22 cellular contexts compared by ENCODE assay signal in genomic region chr13:24135674-24136300, GRCh38. TPM values are rescaled to one million over a fixed set of nuclear protein-coding genes. Genes with fewer than 3 reads are reported as not detected.
DNase-seq lines count a peak whose midpoint lies in the region; ATAC-seq and TF ChIP-seq lines count a peak whose summit lies in the region.
"Had no signal": no experiment of that assay in that cellular context is flagged by ENCODE, and none has a peak within 500 bp of the region (broad histone marks: within the 10 kb centered on the region; RNA-seq: fewer than 3 reads in every experiment).

No MANE protein-coding gene starts in this region.

- H3K4me1 ChIP-seq in stomach = no peaks in the 10 kb centered on the region
- H3K4me1 ChIP-seq: left lung, suprapubic skin had no signal

- H3K36me3 Mint-ChIP-seq in HFFc6 (ENCODE audit: low read depth) = peaks cover 13% of the 10 kb centered on the region
- H3K36me3 Mint-ChIP-seq in activated CD4-positive, alpha-beta memory T cell treated with anti-CD3 and anti-CD28 coated beads for 36 hours = peaks cover 3% of the 10 kb centered on the region
- H3K36me3 Mint-ChIP-seq: CD4-positive, CD25-positive, alpha-beta regulatory T cell had no signal

- TF ChIP-seq POLR2A in stomach (IDR thresholded peaks at IDR 0.05) = no peak

- intact Hi-C loops in stomach (cut with DNase I; ENCODE audit: low total_unique reads) = no loop called here
- intact Hi-C loops in activated CD4-positive, alpha-beta memory T cell treated with anti-CD3 and anti-CD28 coated beads for 36 hours (cut with micrococcal nuclease) = no loop called here

- H3K27ac Mint-ChIP-seq in HFFc6 = peak overlapping the region; percentile 79
- no peak overlapping the region for H3K27ac Mint-ChIP-seq in activated CD4-positive, alpha-beta memory T cell treated with anti-CD3 and anti-CD28 coated beads for 36 hours
- H3K27ac Mint-ChIP-seq: CD4-positive, CD25-positive, alpha-beta regulatory T cell; dendritic cell treated with granulocyte-macrophage colony-stimulating factor and Interleukin-4, amounts not matched to agents 40 ng/mL and 50 ng/mL, for 4 days; T-helper 17 cell had no signal

- H3K27me3 ChIP-seq in AG04450 (ENCODE audit: control insufficient read depth, insufficient read depth, low read length) = no peaks in the 10 kb centered on the region
- H3K27me3 ChIP-seq in stomach = no peaks in the 10 kb centered on the region
- H3K27me3 ChIP-seq: left lung, suprapubic skin had no signal

- H3K36me3 ChIP-seq in stomach = no peaks in the 10 kb centered on the region
- H3K36me3 ChIP-seq: left lung, suprapubic skin had no signal

- no peak for TF ChIP-seq EP300 in stomach (IDR thresholded peaks at IDR 0.05)

- H3K27ac ChIP-seq in AG04450 (ENCODE audit: low read depth, low read length) (peak overlapping the region; percentile 21), stomach (no peak overlapping the region)
- H3K27ac ChIP-seq: left lung, suprapubic skin had no signal

- peaks cover 6% of the 10 kb centered on the region for H3K9me3 ChIP-seq in AG04450 (ENCODE audit: control insufficient read depth, insufficient read depth, low read length)
- peaks cover 0 to 12% (median 4%) of the 10 kb centered on the region in 4 donors for H3K9me3 ChIP-seq in stomach
- H3K9me3 ChIP-seq: suprapubic skin had no signal

- POLR2A ChIA-PET in AG04450 (lab: Yijun Ruan, JAX) = interaction anchor here (0.6 to 0.7 kb wide), 3 partner anchors 19 to 68 kb away, joined by 3 to 7 read pairs (median 4); no protein-coding TSS in a partner anchor
- POLR2A ChIA-PET in activated CD4-positive, alpha-beta memory T cell treated with anti-CD3 and anti-CD28 coated beads for 36 hours (lab: Charles Lee) = interaction anchor here (0.6 kb wide), 1 partner anchor 1731 kb away, joined by 3 read pairs; no protein-coding TSS in a partner anchor

- CTCF ChIA-PET in AG04450 (lab: Charles Lee) = interaction anchor here (1.1 kb wide), 1 partner anchor 83 kb away, joined by 4 read pairs; no protein-coding TSS in a partner anchor
- CTCF ChIA-PET in activated CD4-positive, alpha-beta memory T cell treated with anti-CD3 and anti-CD28 coated beads for 36 hours (lab: Charles Lee) = interaction anchor here (0.7 kb wide), 1 partner anchor 892 kb away, joined by 4 read pairs; no protein-coding TSS in a partner anchor

- in situ Hi-C loops in astrocyte of the spinal cord (cut with HindIII; ENCODE audit: low sequenced_read_pairs) = no loop called here

- H3K4me3 ChIP-seq in AG04450 (ENCODE audit: low read depth, low read length) (no peak overlapping the region), astrocyte of the spinal cord (ENCODE audit: low read depth, low read length) (no peak overlapping the region), stomach (no peak overlapping the region)
- H3K4me3 ChIP-seq: left lung, mucosa of descending colon, suprapubic skin had no signal

- peaks cover 31% of the 10 kb centered on the region for H3K4me1 Mint-ChIP-seq in HFFc6 (ENCODE audit: low read depth)
- H3K4me1 Mint-ChIP-seq in activated CD4-positive, alpha-beta memory T cell treated with anti-CD3 and anti-CD28 coated beads for 36 hours (ENCODE audit: low read depth) = no peaks in the 10 kb centered on the region
- H3K4me1 Mint-ChIP-seq: T-helper 17 cell had no signal

- WGBS in stomach, 5 donors = 67 to 76% (median 72%) methylated on average over 3 to 5 of the region's 5 CpGs

- DNase-seq in AG04450 (ENCODE audit: low read depth, low spot score) (no peak), HFFc6 (peak; percentile 40), astrocyte of the spinal cord (ENCODE audit: low read depth, low spot score) (peak; percentile 74), glomerular visceral epithelial cell (ENCODE audit: extremely low spot score) (peak; percentile 24), stomach (no peak), NCI-H446 (lab: John Stamatoyannopoulos, UW) (no peak)
- DNase-seq in activated CD4-positive, alpha-beta memory T cell treated with anti-CD3 and anti-CD28 coated beads for 36 hours = no peak
- DNase-seq: activated CD4-positive, alpha-beta T cell treated with anti-CD3 and anti-CD28 coated beads, Interleukin-2, amount 50 U/mL, for 4 hours; activated naive CD4-positive, alpha-beta T cell treated with Interleukin-2 at 50 U/mL for 16 hours; activated T-cell treated with anti-CD3 and anti-CD28 coated beads for 4 hours; aorta; CD4-positive, CD25-positive, alpha-beta regulatory T cell; DMS53; left lung; mucosa of descending colon; NCI-H1436; NCI-H2171 treated with DMSO at 0.1 percent for 48 hours; NCI-H774; T-helper 17 cell had no signal

- H3K4me3 Mint-ChIP-seq in HFFc6 = peak overlapping the region; percentile 65
- H3K4me3 Mint-ChIP-seq in activated CD4-positive, alpha-beta memory T cell treated with anti-CD3 and anti-CD28 coated beads for 36 hours = no peak overlapping the region
- H3K4me3 Mint-ChIP-seq: CD4-positive, CD25-positive, alpha-beta regulatory T cell; dendritic cell treated with granulocyte-macrophage colony-stimulating factor and Interleukin-4, amounts not matched to agents 40 ng/mL and 50 ng/mL, for 4 days; T-helper 17 cell had no signal

- H3K9me3 Mint-ChIP-seq in HFFc6 = peaks cover 10% of the 10 kb centered on the region
- peaks cover 12% of the 10 kb centered on the region for H3K9me3 Mint-ChIP-seq in activated CD4-positive, alpha-beta memory T cell treated with anti-CD3 and anti-CD28 coated beads for 36 hours

- peaks cover 5% of the 10 kb centered on the region for H3K27me3 Mint-ChIP-seq in HFFc6 (ENCODE audit: insufficient read depth)
- peaks cover 10% of the 10 kb centered on the region for H3K27me3 Mint-ChIP-seq in activated CD4-positive, alpha-beta memory T cell treated with anti-CD3 and anti-CD28 coated beads for 36 hours
- H3K27me3 Mint-ChIP-seq: T-helper 17 cell had no signal

- TF ChIP-seq CTCF in AG04450 (IDR thresholded peaks at IDR 0.05; ENCODE audit: low read depth, low read length) = no peak
- no peak for TF ChIP-seq CTCF in HFFc6 (IDR thresholded peaks at IDR 0.05)
- no peak for TF ChIP-seq CTCF in astrocyte of the spinal cord (IDR thresholded peaks at IDR 0.05; ENCODE audit: low read depth, low read length)
- TF ChIP-seq CTCF in stomach (IDR thresholded peaks at IDR 0.05) = no peak

- ATAC-seq in HG03025 (IDR thresholded peaks at IDR 0.05; ENCODE audit: low FRiP score, unreplicated experiment) = no peak
- ATAC-seq: left lung, mucosa of descending colon, T-helper 17 cell had no signal

RNA-seq across cellular contexts. Expression of gene SPATA13, which starts 24.7 kb away (rescaled TPM):
- polyA plus RNA-seq in AG04450 (2011; rRNA removed) (10.5 and 12.0 TPM in 2 replicates), stomach (10 to 100 TPM in 2 of 3 donors, 1 to 10 TPM in 1; 3.6 to 24.4 (median 13.8) TPM)
- polyA minus RNA-seq in AG04450 (2011; rRNA and poly(A)+ RNA removed) = 18.5 and 22.9 TPM in 2 replicates
- 1 to 10 TPM; 7.0 to 9.2 (median 8.4) TPM for total RNA-seq in HFFc6 (2021; fragmentation: NEBNext Ultra II Directional; extraction: Animal tissue kit (Norgen Biotek cat#: 25700))
- total RNA-seq in stomach = 100 to 1,000 TPM in 1 of 5 donors, 10 to 100 TPM in 4; 46.7 to 156 (median 71.6) TPM
- 10 to 100 TPM; 50.3 to 50.8 TPM for total RNA-seq in activated CD4-positive, alpha-beta memory T cell treated with anti-CD3 and anti-CD28 coated beads for 36 hours

Comparison
In these comparisons a context has a peak if more than half of its experiments do, and no peak if none do; other contexts are left out.
1. DNase-seq: peak in HFFc6 (single experiment), astrocyte of the spinal cord (single experiment) and glomerular visceral epithelial cell (single experiment); none in AG04450 (single experiment), stomach (single experiment), NCI-H446 (0 of 2) and activated CD4-positive, alpha-beta memory T cell treated with anti-CD3 and anti-CD28 coated beads for 36 hours (single experiment).
2. RNA of gene SPATA13, which starts 24.7 kb away (total RNA-seq): 46.7 to 156 TPM in stomach and 50.3 to 50.8 TPM in activated CD4-positive, alpha-beta memory T cell treated with anti-CD3 and anti-CD28 coated beads for 36 hours; 7.0 to 9.2 TPM in HFFc6; every median in the first group is over 4 times any median in the second.